In the genomic region with DNA sequence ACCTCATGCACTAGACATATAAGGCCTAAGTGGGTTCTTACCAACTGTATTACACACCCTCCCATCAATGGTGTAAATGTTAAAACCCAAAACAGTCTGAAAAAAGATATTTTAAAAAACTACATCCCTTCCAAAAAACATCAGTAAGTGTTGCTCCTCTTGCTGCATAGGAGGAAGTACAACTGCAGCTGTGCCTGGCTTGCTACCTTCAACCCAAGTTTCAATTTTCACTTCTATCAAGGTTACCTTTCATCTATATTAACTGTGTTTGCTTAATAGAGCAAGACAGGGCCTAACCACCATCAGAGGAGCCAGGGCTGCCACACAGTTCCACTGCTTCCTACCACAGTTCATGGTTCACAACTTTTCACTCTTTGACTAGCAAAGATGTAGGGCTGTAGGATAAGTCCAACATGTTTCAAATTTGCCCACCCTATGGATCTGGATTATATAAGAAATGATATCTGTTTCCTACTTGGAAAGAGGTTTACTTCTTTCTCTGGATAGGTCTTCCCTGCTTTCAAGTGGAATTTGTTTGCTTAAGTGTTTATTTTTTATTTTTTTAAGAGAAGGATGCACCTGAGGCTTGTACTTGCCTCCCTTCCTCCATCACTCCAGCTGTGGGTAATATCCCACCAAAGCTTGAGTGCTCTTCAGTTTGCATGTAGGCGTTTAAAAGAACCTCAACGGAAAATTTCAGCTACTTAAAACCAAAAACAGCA, we compare ENCODE assay signal across 8 cellular contexts. TPM values are rescaled to one million over a fixed set of nuclear protein-coding genes. Genes with fewer than 3 reads are reported as not detected.
DNase-seq lines count a peak whose midpoint lies in the region; ATAC-seq and TF ChIP-seq lines count a peak whose summit lies in the region.

No MANE protein-coding gene starts in this region.

- no peak overlapping the region for H3K9ac ChIP-seq in neural progenitor cell

- no peak for TF ChIP-seq CTCF in thyroid gland (IDR thresholded peaks at IDR 0.05)
- no peak for TF ChIP-seq CTCF in neural progenitor cell (IDR thresholded peaks at IDR 0.05)

- peak overlapping the region; percentile 57 to 75 (median 70) for H3K27ac ChIP-seq in thyroid gland
- no peak overlapping the region for H3K27ac ChIP-seq in neural progenitor cell

- 28 to 31% methylated on average over 2 of the region's 2 CpGs for WGBS in thyroid gland, 2 donors

- H3K27me3 ChIP-seq in thyroid gland = no peaks in the 10 kb centered on the region
- no peaks in the 10 kb centered on the region for H3K27me3 ChIP-seq in neural progenitor cell

- no peak overlapping the region for H3K4me2 ChIP-seq in neural progenitor cell

- no peaks in the 10 kb centered on the region for H3K79me2 ChIP-seq in neural progenitor cell (ENCODE audit: low read depth)

- no peaks in the 10 kb centered on the region for H3K36me3 ChIP-seq in thyroid gland
- H3K36me3 ChIP-seq in neural progenitor cell = no peaks in the 10 kb centered on the region

- intact Hi-C loops in thyroid gland (cut with DNase I) = no loop called here

- no peak overlapping the region for H2AFZ ChIP-seq in neural progenitor cell (replicated peaks)

- peaks cover 0 to 16% of the 10 kb centered on the region in 2 donors for H3K4me1 ChIP-seq in thyroid gland
- peaks cover 16% of the 10 kb centered on the region for H3K4me1 ChIP-seq in neural progenitor cell

- no peaks in the 10 kb centered on the region for H3K27me3 Mint-ChIP-seq in activated T-cell treated with anti-CD3 and anti-CD28 coated beads, Interleukin-2, amount 50 U/mL, for 24 hours
- H3K27me3 Mint-ChIP-seq in neural progenitor cell (ENCODE audit: insufficient read depth, low read depth) = peaks cover 2% of the 10 kb centered on the region

- H3K4me3 Mint-ChIP-seq in activated T-cell treated with anti-CD3 and anti-CD28 coated beads, Interleukin-2, amount 50 U/mL, for 24 hours = peak overlapping the region; percentile 37
- no peak overlapping the region for H3K4me3 Mint-ChIP-seq in neural progenitor cell

- peaks cover 76% of the 10 kb centered on the region for H3K36me3 Mint-ChIP-seq in activated T-cell treated with anti-CD3 and anti-CD28 coated beads, Interleukin-2, amount 50 U/mL, for 24 hours (ENCODE audit: low read depth)
- H3K36me3 Mint-ChIP-seq in neural progenitor cell = no peaks in the 10 kb centered on the region

- peaks cover 77% of the 10 kb centered on the region for H3K4me1 Mint-ChIP-seq in activated T-cell treated with anti-CD3 and anti-CD28 coated beads, Interleukin-2, amount 50 U/mL, for 24 hours (ENCODE audit: low read depth)
- no peaks in the 10 kb centered on the region for H3K4me1 Mint-ChIP-seq in neural progenitor cell

- peaks cover 2% of the 10 kb centered on the region for H3K9me3 Mint-ChIP-seq in activated T-cell treated with anti-CD3 and anti-CD28 coated beads, Interleukin-2, amount 50 U/mL, for 24 hours
- H3K9me3 Mint-ChIP-seq in neural progenitor cell = no peaks in the 10 kb centered on the region

- H3K4me3 ChIP-seq in thyroid gland (replicated peaks in 1 of 3) = no peak overlapping the region
- H3K4me3 ChIP-seq in neural progenitor cell = no peak overlapping the region

- no peaks in the 10 kb centered on the region for H4K20me1 ChIP-seq in neural progenitor cell (ENCODE audit: low read depth)

- H3K9me3 ChIP-seq in thyroid gland = no peaks in the 10 kb centered on the region
- H3K9me3 ChIP-seq in neural progenitor cell (ENCODE audit: low read depth) = no peaks in the 10 kb centered on the region

- peak overlapping the region; percentile 95 for H3K27ac Mint-ChIP-seq in activated T-cell treated with anti-CD3 and anti-CD28 coated beads, Interleukin-2, amount 50 U/mL, for 24 hours
- H3K27ac Mint-ChIP-seq in neural progenitor cell = no peak overlapping the region

- DNase-seq in activated T-cell treated with anti-CD3 and anti-CD28 coated beads, Interleukin-2, amount 50 U/mL, for 24 hours = no peak
- DNase-seq in activated T-cell treated with anti-CD3 and anti-CD28 coated beads for 4 hours (no peak), OCI-M1 (lab: John Stamatoyannopoulos, UW) (peak; percentile 9), thyroid gland (peak in 1 of 2 donors; percentile 12), neural progenitor cell (ENCODE audit: low spot score) (no peak), NCI-H1092 treated with DMSO at 0.1 percent for 48 hours (lab: John Stamatoyannopoulos, UW) (no peak), amniotic stem cell (lab: John Stamatoyannopoulos, UW) (no peak)

- peaks cover 6% of the 10 kb centered on the region for H3F3A ChIP-seq in neural progenitor cell (ENCODE audit: low read depth)

- no peak for TF ChIP-seq POLR2A in thyroid gland (IDR thresholded peaks at IDR 0.05)

- peak; percentile 87 for ATAC-seq in HG02759 (IDR thresholded peaks at IDR 0.05; ENCODE audit: unreplicated experiment)

RNA-seq across cellular contexts. Expression of gene GRB7, which starts 56.7 kb away (rescaled TPM):
- total RNA-seq in thyroid gland = 10 to 100 TPM in 1 of 4 donors, 1 to 10 TPM in 3; 7.1 to 14.0 (median 8.7) TPM
- 6.0 and 8.0 TPM in 2 replicates for total RNA-seq in neural progenitor cell (ENCODE audit: low replicate concordance)
